ENCODE assay signal across 8 cellular contexts in genomic region chr1:7703321-7704213, GRCh38.
A peak's percentile ranks its signal among the peaks of the same experiment; 100 is the strongest.
DNase-seq lines count a peak whose midpoint lies in the region; ATAC-seq and TF ChIP-seq lines count a peak whose summit lies in the region.

No MANE protein-coding gene starts in this region.

- H3K27ac Mint-ChIP-seq in central memory CD8-positive, alpha-beta T cell (ENCODE audit: low read depth): peak overlapping the region; percentile 77
- no peak overlapping the region for H3K27ac Mint-ChIP-seq in nephron

- peaks cover 9% of the 10 kb centered on the region for H3K4me1 Mint-ChIP-seq in central memory CD8-positive, alpha-beta T cell
- peaks cover 15% of the 10 kb centered on the region for H3K4me1 Mint-ChIP-seq in nephron

- no peaks in the 10 kb centered on the region for H3K9me3 Mint-ChIP-seq in central memory CD8-positive, alpha-beta T cell
- no peaks in the 10 kb centered on the region for H3K9me3 Mint-ChIP-seq in nephron

- DNase-seq in DMS79 treated with DMSO at 0.1 percent for 48 hours (lab: John Stamatoyannopoulos, UW) (peak; percentile 58), NCI-H2171 treated with DMSO at 0.1 percent for 48 hours (lab: John Stamatoyannopoulos, UW) (peak; percentile 16), RKO (ENCODE audit: low spot score) (no peak), GM10266 (ENCODE audit: extremely low spot score) (no peak)
- DNase-seq in central memory CD8-positive, alpha-beta T cell (ENCODE audit: low spot score in 2 of 2): no peak

- TF ChIP-seq CTCF in nephron (IDR thresholded peaks at IDR 0.05; ENCODE audit: unreplicated experiment in 3 of 3): no peak
- no peak for TF ChIP-seq CTCF in GM10266 (IDR thresholded peaks at IDR 0.05; ENCODE audit: control insufficient read depth, insufficient read depth, low read depth, missing control alignments)

- peak; percentile 14 for ATAC-seq in central memory CD8-positive, alpha-beta T cell (replicated peaks; ENCODE audit: extremely low read depth, poor library complexity, severe bottlenecking)
- ATAC-seq in HG03175 (IDR thresholded peaks at IDR 0.05; ENCODE audit: unreplicated experiment) (no peak), GM19328 (IDR thresholded peaks at IDR 0.05; ENCODE audit: unreplicated experiment) (no peak)

- H3K36me3 Mint-ChIP-seq in central memory CD8-positive, alpha-beta T cell (ENCODE audit: insufficient read depth): peaks cover 4% of the 10 kb centered on the region
- no peaks in the 10 kb centered on the region for H3K36me3 Mint-ChIP-seq in nephron (ENCODE audit: low read depth)

- H3K4me3 Mint-ChIP-seq in central memory CD8-positive, alpha-beta T cell: peak overlapping the region; percentile 77
- H3K4me3 Mint-ChIP-seq in nephron: peak overlapping the region; percentile 72 to 86 (median 75)

- H3K27me3 Mint-ChIP-seq in central memory CD8-positive, alpha-beta T cell: peaks cover 65% of the 10 kb centered on the region
- peaks cover 76% of the 10 kb centered on the region for H3K27me3 Mint-ChIP-seq in nephron (ENCODE audit: low read depth)

Comparison
In these comparisons a context has a peak if more than half of its experiments do, and no peak if none do; other contexts are left out.
1. DNase-seq: peak in DMS79 treated with DMSO at 0.1 percent for 48 hours (single experiment) and NCI-H2171 treated with DMSO at 0.1 percent for 48 hours (single experiment); none in central memory CD8-positive, alpha-beta T cell (0 of 2), RKO (single experiment) and GM10266 (single experiment).